In the genomic region with DNA sequence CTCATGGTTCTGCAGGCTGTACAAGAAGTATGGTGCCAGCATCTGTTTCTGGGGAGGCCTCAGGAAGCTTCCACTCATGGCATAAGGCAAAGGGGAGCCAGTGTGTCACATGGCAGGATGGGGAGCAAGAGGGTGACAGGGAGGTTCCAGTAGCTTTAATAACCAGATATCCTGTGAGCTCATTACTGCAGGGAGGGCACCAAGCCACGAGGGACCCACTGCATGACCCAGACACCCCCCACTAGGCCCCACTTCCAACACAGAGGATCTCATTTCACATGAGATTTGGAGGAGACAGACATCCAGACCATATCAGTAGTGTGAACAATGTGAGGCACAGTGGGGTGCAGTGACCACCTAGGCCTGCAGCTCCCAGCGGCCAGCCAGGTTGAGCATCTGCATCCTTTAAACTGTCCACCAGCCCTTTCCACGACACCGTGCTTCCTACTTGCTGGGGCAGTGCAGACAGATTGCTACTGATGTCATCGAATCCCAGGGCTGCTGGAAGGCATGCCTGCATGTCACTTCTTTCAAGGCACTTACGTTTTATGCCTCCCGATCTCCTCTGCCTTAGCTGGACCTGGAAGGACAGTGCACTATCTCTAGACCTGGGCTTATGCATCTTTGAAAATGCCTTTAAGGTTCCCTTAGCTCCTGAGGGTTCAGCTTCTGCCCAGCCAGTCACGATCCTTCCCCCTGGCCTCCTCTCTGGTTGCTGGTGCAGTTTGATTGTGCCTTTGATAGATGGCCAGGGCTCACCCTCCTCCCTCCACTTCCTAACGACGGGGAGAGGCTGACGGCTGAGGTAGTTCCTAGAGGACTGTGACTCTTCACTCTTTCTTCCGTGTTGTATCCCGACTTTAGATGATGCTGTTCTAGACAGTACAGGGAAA, we compare ENCODE assay signal across 24 cellular contexts.
DNase-seq lines count a peak whose midpoint lies in the region; ATAC-seq lines count a peak whose summit lies in the region.
"Had no signal": no experiment of that assay in that cellular context is flagged by ENCODE, and none has a peak within 500 bp of the region (broad histone marks: within the 10 kb centered on the region; RNA-seq: fewer than 3 reads in every experiment).

No MANE protein-coding gene starts in this region.

- peaks cover 29% of the 10 kb centered on the region for H3K36me3 Mint-ChIP-seq in CD4-positive, CD25-positive, alpha-beta regulatory T cell
- H3K36me3 Mint-ChIP-seq in T-helper 17 cell (ENCODE audit: low read depth): peaks cover 2% of the 10 kb centered on the region

- H3K4me3 ChIP-seq in CD4-positive, CD25-positive, alpha-beta regulatory T cell (ENCODE audit: low read depth, low read length): no peak overlapping the region
- no peak overlapping the region for H3K4me3 ChIP-seq in right cardiac atrium (ENCODE audit: low read length)
- H3K4me3 ChIP-seq: breast epithelium, colonic mucosa, SJSA1, tibial artery had no signal

- H3K27ac ChIP-seq in CD4-positive, CD25-positive, alpha-beta regulatory T cell (ENCODE audit: insufficient read depth, low read length, poor library complexity, severe bottlenecking): no peak overlapping the region
- peak overlapping the region; percentile 72 for H3K27ac ChIP-seq in right cardiac atrium (ENCODE audit: low read length)
- H3K27ac ChIP-seq: breast epithelium, colonic mucosa, SJSA1, tibial artery had no signal

- H3K4me1 Mint-ChIP-seq in CD4-positive, CD25-positive, alpha-beta regulatory T cell: peaks cover 24 to 65% (median 35%) of the 10 kb centered on the region in 4 donors
- peaks cover 20% of the 10 kb centered on the region for H3K4me1 Mint-ChIP-seq in T-helper 17 cell

- WGBS in right cardiac atrium: 50% methylated on average over 13 of the region's 13 CpGs

- H3K4me1 ChIP-seq in CD4-positive, CD25-positive, alpha-beta regulatory T cell (ENCODE audit: control insufficient read depth, insufficient read depth, low read length, poor library complexity, severe bottlenecking): no peaks in the 10 kb centered on the region
- H3K4me1 ChIP-seq in right cardiac atrium (ENCODE audit: control insufficient read depth, insufficient read depth, low read length): peaks cover 6% of the 10 kb centered on the region
- H3K4me1 ChIP-seq: breast epithelium, colonic mucosa, SJSA1 had no signal

- intact Hi-C loops in right cardiac atrium (cut with DNase I): loop anchor here in 1 of 4 donors (10.0 kb wide), 1 partner anchor 173 kb away; a partner anchor contains a TSS

- DNase-seq in CD4-positive, CD25-positive, alpha-beta regulatory T cell: no peak
- DNase-seq in T-helper 17 cell: no peak
- DNase-seq in right cardiac atrium: peak in 1 of 3 donors; percentile 31
- peak; percentile 8 for DNase-seq in superior temporal gyrus (ENCODE audit: extremely low spot score)
- no peak for DNase-seq in NCI-H526 (lab: John Stamatoyannopoulos, UW)
- no peak for DNase-seq in mucosa of gallbladder (ENCODE audit: low spot score)
- DNase-seq: activated CD8-positive, alpha-beta T cell treated with anti-CD3 and anti-CD28 coated beads for 36 hours; activated naive CD4-positive, alpha-beta T cell treated with Interleukin-2 at 50 U/mL for 16 hours; activated T-cell treated with anti-CD3 and anti-CD28 coated beads, Interleukin-2, amount 50 U/mL, for 72 hours; amygdala; colonic mucosa; effector memory CD4-positive, alpha-beta T cell; erythroblast; mammary epithelial cell; NCI-H1105; NCI-H1930; NCI-H524 treated with DMSO at 0.1 percent for 48 hours; tibial artery had no signal

- H3K9me3 ChIP-seq in CD4-positive, CD25-positive, alpha-beta regulatory T cell (ENCODE audit: control insufficient read depth in 2 of 2, low read length in 2 of 2): no peaks in the 10 kb centered on the region
- H3K9me3 ChIP-seq in T-helper 17 cell (ENCODE audit: control insufficient read depth, low read length, poor library complexity, severe bottlenecking) (no peaks in the 10 kb centered on the region), right cardiac atrium (ENCODE audit: control insufficient read depth, low read length) (no peaks in the 10 kb centered on the region)
- H3K9me3 ChIP-seq: breast epithelium, colonic mucosa, SJSA1, tibial artery had no signal

- peak overlapping the region in 1 of 4 donors; percentile 38 for H3K4me3 Mint-ChIP-seq in CD4-positive, CD25-positive, alpha-beta regulatory T cell
- no peak overlapping the region for H3K4me3 Mint-ChIP-seq in T-helper 17 cell
- H3K4me3 Mint-ChIP-seq: activated CD8-positive, alpha-beta T cell treated with anti-CD3 and anti-CD28 coated beads for 36 hours; activated T-cell treated with anti-CD3 and anti-CD28 coated beads, Interleukin-2, amount 50 U/mL, for 72 hours; CD14-positive monocyte; stimulated activated naive CD8-positive, alpha-beta T cell treated with anti-CD3 and anti-CD28 coated beads, Interleukin-15, Interleukin-2, amounts not matched to agents 100 ng/mL and 50 ng/mL, for 24 hours had no signal

- peak overlapping the region in 2 of 3 donors; percentile 67 to 83 for H3K27ac Mint-ChIP-seq in CD4-positive, CD25-positive, alpha-beta regulatory T cell
- peak overlapping the region; percentile 69 for H3K27ac Mint-ChIP-seq in T-helper 17 cell
- H3K27ac Mint-ChIP-seq: activated CD8-positive, alpha-beta T cell treated with anti-CD3 and anti-CD28 coated beads for 36 hours; activated T-cell treated with anti-CD3 and anti-CD28 coated beads, Interleukin-2, amount 50 U/mL, for 72 hours; stimulated activated naive CD8-positive, alpha-beta T cell treated with anti-CD3 and anti-CD28 coated beads, Interleukin-15, Interleukin-2, amounts not matched to agents 100 ng/mL and 50 ng/mL, for 24 hours had no signal

- H3K27me3 Mint-ChIP-seq in CD4-positive, CD25-positive, alpha-beta regulatory T cell: no peaks in the 10 kb centered on the region
- no peaks in the 10 kb centered on the region for H3K27me3 Mint-ChIP-seq in T-helper 17 cell
- H3K27me3 Mint-ChIP-seq: activated CD8-positive, alpha-beta T cell treated with anti-CD3 and anti-CD28 coated beads for 36 hours; stimulated activated naive CD8-positive, alpha-beta T cell treated with anti-CD3 and anti-CD28 coated beads, Interleukin-15, Interleukin-2, amounts not matched to agents 100 ng/mL and 50 ng/mL, for 24 hours had no signal

- no peaks in the 10 kb centered on the region for H3K27me3 ChIP-seq in CD4-positive, CD25-positive, alpha-beta regulatory T cell (ENCODE audit: control insufficient read depth, insufficient read depth, low read length)
- H3K27me3 ChIP-seq in right cardiac atrium (ENCODE audit: control insufficient read depth, insufficient read depth): no peaks in the 10 kb centered on the region
- H3K27me3 ChIP-seq: breast epithelium, colonic mucosa, SJSA1, tibial artery had no signal

- no peaks in the 10 kb centered on the region for H3K9me3 Mint-ChIP-seq in CD4-positive, CD25-positive, alpha-beta regulatory T cell
- H3K9me3 Mint-ChIP-seq: stimulated activated naive CD8-positive, alpha-beta T cell treated with anti-CD3 and anti-CD28 coated beads, Interleukin-15, Interleukin-2, amounts not matched to agents 100 ng/mL and 50 ng/mL, for 24 hours had no signal

- ATAC-seq in CD4-positive, CD25-positive, alpha-beta regulatory T cell (ENCODE audit: low read depth in 2 of 2): no peak
- ATAC-seq in T-helper 17 cell (no peak), right cardiac atrium (peak; percentile 12 to 15), GM18520 (IDR thresholded peaks at IDR 0.05; ENCODE audit: unreplicated experiment) (no peak)
- ATAC-seq: activated CD8-positive, alpha-beta T cell treated with anti-CD3 and anti-CD28 coated beads for 36 hours; activated T-cell treated with anti-CD3 and anti-CD28 coated beads, Interleukin-2, amount 50 U/mL, for 72 hours; Panc1 had no signal

- H3K36me3 ChIP-seq in CD4-positive, CD25-positive, alpha-beta regulatory T cell (ENCODE audit: control insufficient read depth, insufficient read depth, low read length): no peaks in the 10 kb centered on the region
- H3K36me3 ChIP-seq: breast epithelium, colonic mucosa, SJSA1, tibial artery had no signal

Comparison
In these comparisons a context has a peak if more than half of its experiments do, and no peak if none do; other contexts are left out.
1. ATAC-seq: peak in right cardiac atrium (2 of 2); none in CD4-positive, CD25-positive, alpha-beta regulatory T cell (0 of 2), T-helper 17 cell (single experiment) and GM18520 (single experiment).